ENCODE assay signal across 8 cellular contexts in genomic region chr20:1392443-1392692, GRCh38. TPM values are rescaled to one million over a fixed set of nuclear protein-coding genes. Genes with fewer than 3 reads are reported as not detected.
DNase-seq lines count a peak whose midpoint lies in the region; ATAC-seq and TF ChIP-seq lines count a peak whose summit lies in the region.

No MANE protein-coding gene starts in this region.

- peaks cover 14% of the 10 kb centered on the region for H3K4me1 ChIP-seq in colonic mucosa

- peak overlapping the region; percentile 40 to 97 (median 93) for H3K27ac Mint-ChIP-seq in naive thymus-derived CD8-positive, alpha-beta T cell

- no peak for DNase-seq in activated CD4-positive, CD25-positive, alpha-beta regulatory T cell treated with anti-CD3 and anti-CD28 coated beads, Interleukin-2, amount 50 U/mL, for 72 hours
- DNase-seq in LNCaP clone FGC (ENCODE audit: low read depth): no peak
- no peak for DNase-seq in colonic mucosa
- no peak for DNase-seq in naive thymus-derived CD8-positive, alpha-beta T cell
- no peak for DNase-seq in NCI-H2107 (lab: John Stamatoyannopoulos, UW)
- no peak for DNase-seq in stimulated activated CD4-positive, alpha-beta T cell treated with anti-CD3 and anti-CD28 coated beads, Interleukin-4, amount 100 ng/mL, for 4 hours

- peaks cover 0 to 9% (median 2%) of the 10 kb centered on the region in 9 donors for H3K9me3 Mint-ChIP-seq in naive thymus-derived CD8-positive, alpha-beta T cell

- TF ChIP-seq CTCF in LNCaP clone FGC (IDR thresholded peaks at IDR 0.05; ENCODE audit: control insufficient read depth, extremely low read depth, insufficient read depth) (no peak), colonic mucosa (IDR thresholded peaks at IDR 0.05) (no peak)

- POLR2A ChIA-PET in naive thymus-derived CD8-positive, alpha-beta T cell (lab: Charles Lee): interaction anchor here (0.6 to 3.8 kb wide), 8 partner anchors 9 to 166 kb away, joined by 3 to 24 read pairs (median 6); partner anchors contain the start of genes NSFL1C and RAD21L1

- H3K9me3 ChIP-seq in colonic mucosa: no peaks in the 10 kb centered on the region

- H3K4me3 Mint-ChIP-seq in naive thymus-derived CD8-positive, alpha-beta T cell: peak overlapping the region; percentile 82 to 95 (median 91)

- ATAC-seq in activated CD4-positive, CD25-positive, alpha-beta regulatory T cell treated with anti-CD3 and anti-CD28 coated beads, Interleukin-2, amount 50 U/mL, for 24 hours: peak; percentile 1 to 5
- ATAC-seq in naive thymus-derived CD8-positive, alpha-beta T cell: peak; percentile 2 to 7
- no peak for ATAC-seq in HG02840 (IDR thresholded peaks at IDR 0.05; ENCODE audit: low FRiP score, unreplicated experiment)

- H3K27me3 ChIP-seq in colonic mucosa: no peaks in the 10 kb centered on the region

- H3K36me3 Mint-ChIP-seq in naive thymus-derived CD8-positive, alpha-beta T cell: peaks cover 0 to 5% (median 3%) of the 10 kb centered on the region in 3 donors

- peak overlapping the region; percentile 79 for H3K27ac ChIP-seq in colonic mucosa

- H3K36me3 ChIP-seq in colonic mucosa: no peaks in the 10 kb centered on the region

- intact Hi-C loops in colonic mucosa (cut with DNase I): loop anchor here (5.0 to 10.0 kb wide), 3 partner anchors 45 to 72 kb away; partner anchors contain the start of genes NSFL1C and SDCBP2

- peaks cover 0 to 3% (median 0%) of the 10 kb centered on the region in 5 donors for H3K27me3 Mint-ChIP-seq in naive thymus-derived CD8-positive, alpha-beta T cell

- H3K4me1 Mint-ChIP-seq in naive thymus-derived CD8-positive, alpha-beta T cell: peaks cover 34 to 76% (median 71%) of the 10 kb centered on the region in 4 donors

- H3K4me3 ChIP-seq in LNCaP clone FGC (ENCODE audit: low read depth, low read length): peak overlapping the region; percentile 90
- peak overlapping the region; percentile 81 for H3K4me3 ChIP-seq in colonic mucosa

- peak overlapping the region; percentile 85 to 87 for H3K9ac ChIP-seq in colonic mucosa (ENCODE audit: low read depth in 2 of 2, low read length in 2 of 2)

RNA-seq across cellular contexts. Expression of gene FKBP1A, which starts 0.5 kb away (rescaled TPM):
- total RNA-seq in colonic mucosa: 100 to 1,000 TPM; 307 to 310 TPM
- 10 to 100 TPM; 79.0 to 79.4 TPM for total RNA-seq in naive thymus-derived CD8-positive, alpha-beta T cell
- polyA plus RNA-seq in naive thymus-derived CD8-positive, alpha-beta T cell: 10 to 100 TPM; 47.2 to 50.4 (median 50.1) TPM
